In the genomic region with DNA sequence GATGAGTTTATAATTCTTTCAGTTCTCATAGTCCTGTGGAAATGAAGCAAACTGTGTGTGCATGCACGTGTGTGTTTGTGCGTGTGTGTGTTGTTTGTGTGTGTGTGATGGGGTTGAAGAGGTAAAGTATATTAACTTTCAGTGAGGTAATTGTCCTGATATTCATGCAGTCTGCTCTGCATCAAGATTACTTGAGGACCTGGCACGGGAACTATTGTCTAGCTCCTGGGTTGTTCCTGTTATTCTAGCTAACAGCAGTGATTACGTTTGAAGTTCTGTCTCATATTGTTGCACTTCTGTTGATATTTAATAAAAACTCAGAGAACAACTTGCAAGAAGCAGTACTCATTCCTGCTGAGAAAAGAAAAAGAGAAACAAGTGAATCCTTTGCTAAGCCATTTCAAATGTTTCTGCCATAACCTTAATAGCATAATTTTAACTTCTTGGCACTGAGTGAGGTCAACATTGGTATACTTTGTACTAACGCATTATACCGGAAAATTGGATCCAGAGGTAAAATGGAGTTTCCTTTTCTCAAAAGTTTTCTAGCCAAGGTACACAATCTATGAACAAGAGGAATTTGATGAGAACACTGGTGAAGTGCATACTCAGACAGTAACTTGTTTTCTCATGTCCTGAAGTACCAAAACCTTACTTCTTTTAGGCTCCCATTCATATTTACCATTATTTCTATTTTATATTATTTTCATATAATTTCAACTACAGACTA, we compare ENCODE assay signal across 21 cellular contexts.
DNase-seq lines count a peak whose midpoint lies in the region; ATAC-seq, FAIRE-seq and TF ChIP-seq lines count a peak whose summit lies in the region.
"Had no signal": no experiment of that assay in that cellular context is flagged by ENCODE, and none has a peak within 500 bp of the region (broad histone marks: within the 10 kb centered on the region; RNA-seq: fewer than 3 reads in every experiment).

No MANE protein-coding gene starts in this region.

- CTCF ChIA-PET in endothelial cell of umbilical vein (lab: Charles Lee): no interaction called here

- dilution Hi-C loops in endothelial cell of umbilical vein (cut with MboI; ENCODE audit: extremely low pct_ligation_motif_present, low sequenced_read_pairs): no loop called here

- no peak overlapping the region for H3K27ac ChIP-seq in OCI-LY3 (ENCODE audit: low read length)
- no peak overlapping the region for H3K27ac ChIP-seq in endothelial cell of umbilical vein (ENCODE audit: insufficient read depth, low read depth, low read length)
- H3K27ac ChIP-seq: C4-2B had no signal

- POLR2A ChIA-PET in endothelial cell of umbilical vein (lab: Charles Lee): no interaction called here
- POLR2A ChIA-PET in naive thymus-derived CD8-positive, alpha-beta T cell (lab: Charles Lee): no interaction called here

- intact Hi-C loops in endothelial cell of umbilical vein (cut with micrococcal nuclease) (no loop called here), left colon (cut with DNase I, micrococcal nuclease) (no loop called here)

- H3K36me3 ChIP-seq in OCI-LY3 (replicated peaks; ENCODE audit: low read depth, low read length) (no peaks in the 10 kb centered on the region), endothelial cell of umbilical vein (ENCODE audit: control insufficient read depth in 2 of 2, extremely low read depth in 1 of 2, insufficient read depth in 2 of 2, low read length in 2 of 2) (no peaks in the 10 kb centered on the region)
- H3K36me3 ChIP-seq: BE2C had no signal

- H3K9me3 Mint-ChIP-seq in naive thymus-derived CD8-positive, alpha-beta T cell: peaks cover 0 to 12% (median 0%) of the 10 kb centered on the region in 9 donors
- H3K9me3 Mint-ChIP-seq: CD4-positive, alpha-beta memory T cell; GM23338 had no signal

- H3K79me2 ChIP-seq in OCI-LY3 (ENCODE audit: low read length): no peaks in the 10 kb centered on the region
- no peaks in the 10 kb centered on the region for H3K79me2 ChIP-seq in endothelial cell of umbilical vein (ENCODE audit: control insufficient read depth, insufficient read depth, low read length)

- no peak overlapping the region for H3K9ac ChIP-seq in OCI-LY3 (ENCODE audit: low read length)
- no peak overlapping the region for H3K9ac ChIP-seq in endothelial cell of umbilical vein (replicated peaks; ENCODE audit: extremely low read depth, insufficient read depth, low read length)

- H2AFZ ChIP-seq in OCI-LY3 (ENCODE audit: low read depth, low read length) (0 out of 2 replicates have a peak overlapping the region, but pooled peaks have one; percentile 9), endothelial cell of umbilical vein (ENCODE audit: low read depth, low read length) (no peak overlapping the region)
- H2AFZ ChIP-seq: GM23338 had no signal

- TF ChIP-seq CTCF in OCI-LY3 (IDR thresholded peaks at IDR 0.05; ENCODE audit: low read depth, low read length): no peak
- TF ChIP-seq CTCF in astrocyte of the spinal cord (IDR thresholded peaks at IDR 0.05; ENCODE audit: low read depth, low read length): no peak
- TF ChIP-seq CTCF in endothelial cell of umbilical vein (IDR thresholded peaks at IDR 0.05; ENCODE audit: extremely low read depth in 1 of 2, insufficient read depth in 1 of 2, low read depth in 1 of 2, low read length in 2 of 2): no peak

- BruUV-seq in endothelial cell of umbilical vein (replicated peaks; lab: Mats Ljungman, UMichigan): no TSS peak

- peaks cover 0 to 11% (median 5%) of the 10 kb centered on the region in 5 donors for H3K27me3 Mint-ChIP-seq in naive thymus-derived CD8-positive, alpha-beta T cell

- peaks cover 0 to 5% (median 2%) of the 10 kb centered on the region in 4 donors for H3K4me1 Mint-ChIP-seq in naive thymus-derived CD8-positive, alpha-beta T cell
- H3K4me1 Mint-ChIP-seq: GM23338 had no signal

- H3K9me3 ChIP-seq in OCI-LY3 (ENCODE audit: insufficient read depth, low read length) (no peaks in the 10 kb centered on the region), endothelial cell of umbilical vein (replicated peaks; ENCODE audit: control insufficient read depth, insufficient read depth, low read length) (no peaks in the 10 kb centered on the region)
- H3K9me3 ChIP-seq: BE2C had no signal

- no peak overlapping the region for H3K27ac Mint-ChIP-seq in naive thymus-derived CD8-positive, alpha-beta T cell
- H3K27ac Mint-ChIP-seq: CD4-positive, alpha-beta memory T cell; GM23338 had no signal

- no peak for ATAC-seq in left colon
- no peak for ATAC-seq in naive thymus-derived CD8-positive, alpha-beta T cell
- ATAC-seq: GM23338, HepG2 had no signal

- H3K4me1 ChIP-seq in OCI-LY3 (ENCODE audit: low read length) (peaks cover 16% of the 10 kb centered on the region), endothelial cell of umbilical vein (ENCODE audit: control insufficient read depth, extremely low read depth, insufficient read depth, low read length) (no peaks in the 10 kb centered on the region)
- H3K4me1 ChIP-seq: BE2C had no signal

- H3K4me2 ChIP-seq in OCI-LY3 (ENCODE audit: low read length): no peak overlapping the region
- no peak overlapping the region for H3K4me2 ChIP-seq in endothelial cell of umbilical vein (ENCODE audit: insufficient read depth, low read length)
- H3K4me2 ChIP-seq: GM23338 had no signal

- in situ Hi-C loops in astrocyte of the spinal cord (cut with HindIII; ENCODE audit: low sequenced_read_pairs): loop anchor here (25.0 kb wide), 1 partner anchor 104 kb away; no protein-coding TSS in a partner anchor

- no peak for FAIRE-seq in endothelial cell of umbilical vein (lab: Jason Lieb, UNC)
- FAIRE-seq: A204.1, D721Med, G401.6, GM12891, HepG2 had no signal

- H3K4me3 ChIP-seq in OCI-LY3 (ENCODE audit: low read length) (no peak overlapping the region), astrocyte of the spinal cord (ENCODE audit: low read depth, low read length) (no peak overlapping the region), endothelial cell of umbilical vein (replicated peaks in 1 of 3; ENCODE audit: insufficient read depth in 1 of 3, low read depth in 1 of 3, low read length in 3 of 3) (no peak overlapping the region)
- H3K4me3 ChIP-seq: GM23338 had no signal

- no peaks in the 10 kb centered on the region for H4K20me1 ChIP-seq in OCI-LY3 (ENCODE audit: insufficient read depth, low read length)
- no peaks in the 10 kb centered on the region for H4K20me1 ChIP-seq in endothelial cell of umbilical vein (replicated peaks; ENCODE audit: control insufficient read depth, extremely low read depth, insufficient read depth, low read length)

- DNase-seq in astrocyte of the spinal cord (ENCODE audit: low read depth, low spot score): peak; percentile 63
- DNase-seq in endothelial cell of umbilical vein (ENCODE audit: low read depth, low spot score): peak; percentile 7
- peak; percentile 12 for DNase-seq in pons (ENCODE audit: low spot score)
- DNase-seq in left colon: no peak
- DNase-seq in Kasumi-1 (lab: John Stamatoyannopoulos, UW): no peak
- no peak for DNase-seq in naive thymus-derived CD8-positive, alpha-beta T cell
- DNase-seq in COR-L47 (lab: John Stamatoyannopoulos, UW): no peak
- DNase-seq: BE2C; CD4-positive, alpha-beta memory T cell; DMS153; DMS79 treated with DMSO at 0.1 percent for 48 hours; EL; H7 had no signal

- H3K4me3 Mint-ChIP-seq in naive thymus-derived CD8-positive, alpha-beta T cell: no peak overlapping the region
- H3K4me3 Mint-ChIP-seq: CD4-positive, alpha-beta memory T cell; GM23338 had no signal

- TF ChIP-seq POLR2A in endothelial cell of umbilical vein (IDR thresholded peaks at IDR 0.05; ENCODE audit: low read depth, low read length): no peak

- H3K9me1 ChIP-seq in endothelial cell of umbilical vein (replicated peaks; ENCODE audit: control insufficient read depth, extremely low read depth, insufficient read depth, low read length): no peaks in the 10 kb centered on the region

- no peaks in the 10 kb centered on the region for H3K27me3 ChIP-seq in OCI-LY3 (ENCODE audit: low read depth, low read length)
- no peaks in the 10 kb centered on the region for H3K27me3 ChIP-seq in endothelial cell of umbilical vein (ENCODE audit: control insufficient read depth in 2 of 2, insufficient read depth in 2 of 2, low read length in 2 of 2)
- H3K27me3 ChIP-seq: BE2C had no signal

- H3K36me3 Mint-ChIP-seq in naive thymus-derived CD8-positive, alpha-beta T cell: no peaks in the 10 kb centered on the region
- H3K36me3 Mint-ChIP-seq: CD4-positive, alpha-beta memory T cell had no signal

TF ChIP-seq in endothelial cell of umbilical vein, 7 proteins besides CTCF, POLR2A, EP300 and RAD21:
- TF ChIP-seq MYC (IDR thresholded peaks at IDR 0.05; ENCODE audit: low read depth, low read length) (no peak), FOS (IDR thresholded peaks at IDR 0.05; ENCODE audit: borderline replicate concordance, insufficient read depth, low read length) (no peak), EZH2 (IDR thresholded peaks at IDR 0.05; ENCODE audit: borderline replicate concordance, low read depth, low read length, severe bottlenecking) (no peak), JUN (IDR thresholded peaks at IDR 0.05; ENCODE audit: borderline replicate concordance, insufficient read depth, insufficient read length, low read depth) (no peak), POLR2AphosphoS5 (IDR thresholded peaks at IDR 0.05; ENCODE audit: insufficient read depth, low read depth, low read length) (no peak), GATA2 (IDR thresholded peaks at IDR 0.05; ENCODE audit: insufficient read depth, insufficient read length, low read depth, low read length) (no peak)
- TF ChIP-seq, protein P1, sequence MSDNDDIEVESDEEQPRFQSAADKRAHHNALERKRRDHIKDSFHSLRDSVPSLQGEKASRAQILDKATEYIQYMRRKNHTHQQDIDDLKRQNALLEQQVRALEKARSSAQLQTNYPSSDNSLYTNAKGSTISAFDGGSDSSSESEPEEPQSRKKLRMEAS (IDR thresholded peaks at IDR 0.05; ENCODE audit: insufficient read depth, insufficient read length): no peak

Comparison
In these comparisons a context has a peak if more than half of its experiments do, and no peak if none do; other contexts are left out.
1. DNase-seq: peak in astrocyte of the spinal cord (single experiment), endothelial cell of umbilical vein (single experiment) and pons (single experiment); none in left colon (0 of 2), Kasumi-1 (0 of 2), naive thymus-derived CD8-positive, alpha-beta T cell (0 of 10) and COR-L47 (single experiment).